ENCODE assay signal across 8 cellular contexts in genomic region chr2:23381084-23381483, GRCh38. TPM values are rescaled to one million over a fixed set of nuclear protein-coding genes. Genes with fewer than 3 reads are reported as not detected.
DNase-seq lines count a peak whose midpoint lies in the region; ATAC-seq, FAIRE-seq and TF ChIP-seq lines count a peak whose summit lies in the region.

No MANE protein-coding gene starts in this region.

- H3K4me3 ChIP-seq in GM23338 (no peak overlapping the region), brain microvascular endothelial cell (ENCODE audit: low read depth, low read length) (no peak overlapping the region), pancreas (peak overlapping the region in 1 of 4 donors; percentile 25)

- no peak for FAIRE-seq in pancreas (lab: Jason Lieb, UNC)

- H3K4me1 ChIP-seq in GM23338 (ENCODE audit: insufficient read depth), result no peaks in the 10 kb centered on the region; the same call in 1 of the 2 replicates
- peaks cover 0 to 4% (median 0%) of the 10 kb centered on the region in 3 donors for H3K4me1 ChIP-seq in pancreas

- 14 to 22% methylated on average over 6 of the region's 6 CpGs for WGBS in pancreas, 2 donors

- H3F3A ChIP-seq in GM23338 (replicated peaks; ENCODE audit: low read depth), result no peaks in the 10 kb centered on the region

- H3K36me3 ChIP-seq in GM23338 (ENCODE audit: insufficient read depth), result no peaks in the 10 kb centered on the region
- H3K36me3 ChIP-seq in brain microvascular endothelial cell (replicated peaks), result no peaks in the 10 kb centered on the region
- H3K36me3 ChIP-seq in pancreas, result no peaks in the 10 kb centered on the region

- H3K4me3 Mint-ChIP-seq in GM23338, result no peak overlapping the region

- H3K9me2 ChIP-seq in GM23338 (ENCODE audit: insufficient read depth), result no peaks in the 10 kb centered on the region

- H3K27me3 ChIP-seq in GM23338 (ENCODE audit: insufficient read depth) (peaks cover 39% of the 10 kb centered on the region), brain microvascular endothelial cell (replicated peaks) (no peaks in the 10 kb centered on the region), pancreas (no peaks in the 10 kb centered on the region)

- H4K20me1 ChIP-seq in GM23338 (replicated peaks; ENCODE audit: insufficient read depth), result no peaks in the 10 kb centered on the region

- H3K27ac ChIP-seq in GM23338 (ENCODE audit: low read depth) (no peak overlapping the region), brain microvascular endothelial cell (peak overlapping the region; percentile 36), pancreas (peak overlapping the region in 2 of 4 donors; percentile 43 to 59), substantia nigra (ENCODE audit: low read depth, low read length, poor library complexity, severe bottlenecking) (no peak overlapping the region)

- no peaks in the 10 kb centered on the region; the same call in 2 of the 3 replicates for H3K36me3 Mint-ChIP-seq in GM23338 (ENCODE audit: low read depth)

- in situ Hi-C loops in ACHN (cut with HindIII; ENCODE audit: low pct_ligation_motif_present, low pct_unique_long_range_greater_than_20kb, low sequenced_read_pairs) (no loop called here), brain microvascular endothelial cell (cut with HindIII; ENCODE audit: low pct_ligation_motif_present, low sequenced_read_pairs) (no loop called here), G401 (cut with HindIII; ENCODE audit: low sequenced_read_pairs) (no loop called here)

- H3K9me3 ChIP-seq in pancreas, result no peaks in the 10 kb centered on the region

- H3K27me3 Mint-ChIP-seq in GM23338 (ENCODE audit: insufficient read depth, low read depth, poor library complexity), result peaks cover 21% of the 10 kb centered on the region

- DNase-seq in ACHN (peak; percentile 94), GM23338 (ENCODE audit: low spot score) (no peak), NCI-H748 (lab: John Stamatoyannopoulos, UW; ENCODE audit: unreplicated experiment) (peak; percentile 76), brain microvascular endothelial cell (peak; percentile 87), pancreas (peak in 4 of 6 donors; percentile 33 to 66 (median 44)), G401 (ENCODE audit: low spot score) (no peak), substantia nigra (lab: John Stamatoyannopoulos, UW) (no peak)
- DNase-seq in activated CD8-positive, alpha-beta memory T cell treated with anti-CD3 and anti-CD28 coated beads, Interleukin-2, amount 50 U/mL, for 48 hours, result no peak

- peak overlapping the region; percentile 93; the same call in 1 of the 2 replicates for H2AFZ ChIP-seq in GM23338

- no peak overlapping the region for H3K4me2 ChIP-seq in GM23338

- ATAC-seq in GM23338, result no peak
- peak; percentile 62 to 78 (median 66) for ATAC-seq in pancreas

- no peaks in the 10 kb centered on the region for H3K79me2 ChIP-seq in GM23338 (replicated peaks; ENCODE audit: insufficient read depth)

- peaks cover 15% of the 10 kb centered on the region for H3K4me1 Mint-ChIP-seq in GM23338

- intact Hi-C loops in pancreas (cut with DNase I), result no loop called here

- H3K9me3 Mint-ChIP-seq in GM23338, result no peaks in the 10 kb centered on the region

- TF ChIP-seq CTCF in GM23338 (conservative IDR thresholded peaks at IDR 0.05; ENCODE audit: low read depth in 2 of 2) (no peak), brain microvascular endothelial cell (IDR thresholded peaks at IDR 0.05; ENCODE audit: low read depth, low read length, missing control alignments) (no peak), pancreas (IDR thresholded peaks at IDR 0.05) (no peak)

- no peak overlapping the region; the same call in 1 of the 2 replicates for H3K27ac Mint-ChIP-seq in GM23338

TF ChIP-seq in GM23338, 12 proteins besides CTCF, POLR2A, EP300 and RAD21:
- TF ChIP-seq JUNB (IDR thresholded peaks at IDR 0.05; ENCODE audit: unreplicated experiment), result no peak

RNA-seq across cellular contexts. Expression of gene KLHL29, which starts 3.9 kb away (rescaled TPM):
- total RNA-seq in GM23338 (2014; rRNA removed; shearing (Covaris generic)), result 5.7 and 6.5 TPM in 2 replicates
- polyA plus RNA-seq in GM23338 (2016; fragmentation: Nextera tagmentation; extraction: Ambion mirVana) (1.5 and 1.9 TPM in 2 replicates), pancreas (1 to 10 TPM; 4.1 to 6.6 TPM)
- 1 to 10 TPM in 4 of 6 donors, under 1 TPM in 2; 0.91 to 3.7 (median 1.7) TPM for total RNA-seq in pancreas
- not detected in 2 replicates for total RNA-seq in G401 (2014; rRNA removed; shearing (Covaris generic))

Comparison
In these comparisons a context has a peak if more than half of its experiments do, and no peak if none do; other contexts are left out.
1. DNase-seq: peak in ACHN (single experiment), NCI-H748 (single experiment), brain microvascular endothelial cell (single experiment) and pancreas (4 of 6); none in GM23338 (single experiment), activated CD8-positive, alpha-beta memory T cell treated with anti-CD3 and anti-CD28 coated beads, Interleukin-2, amount 50 U/mL, for 48 hours (single experiment), G401 (single experiment) and substantia nigra (0 of 49).